In the genomic region with DNA sequence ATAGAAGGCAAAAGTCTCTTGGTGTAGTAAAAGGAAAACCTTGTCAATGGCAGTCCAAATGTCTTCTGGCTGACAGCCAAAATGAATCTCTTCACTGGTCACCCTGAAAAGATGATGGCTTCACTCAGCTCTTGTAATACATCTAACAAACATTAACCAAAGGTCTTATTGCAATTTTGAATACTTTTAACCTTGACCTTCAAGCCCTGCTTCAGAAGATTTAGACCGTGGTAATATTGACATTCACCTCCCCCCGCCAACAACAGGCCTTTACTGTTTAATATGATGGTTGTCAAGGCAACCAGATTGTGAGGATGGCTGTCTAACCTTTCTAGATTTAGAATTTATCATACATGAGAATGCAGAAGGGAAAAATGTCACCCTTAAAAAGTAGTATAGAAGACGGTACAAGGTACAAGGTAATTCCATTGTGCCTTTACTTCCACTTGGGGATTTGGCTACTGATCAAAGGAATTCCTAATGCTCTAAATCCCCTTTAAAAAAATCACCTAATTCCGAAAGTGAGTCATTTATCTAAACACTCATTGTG, we compare ENCODE assay signal across 1 cellular context.
A peak's percentile ranks its signal among the peaks of the same experiment; 100 is the strongest.
TF ChIP-seq lines count a peak whose summit lies in the region.

No MANE protein-coding gene starts in this region.

TF ChIP-seq in K562, 482 proteins besides CTCF, POLR2A, EP300 and RAD21:
- TF ChIP-seq CUX1 (CRISPR knock-in tag; IDR thresholded peaks at IDR 0.05) (no peak), OTX1 (CRISPR knock-in tag; IDR thresholded peaks at IDR 0.05) (no peak), RFX1 (IDR thresholded peaks at IDR 0.05) (peak; percentile 27)
